Comparison of ENCODE assay signal across 13 cellular contexts in the genomic region with DNA sequence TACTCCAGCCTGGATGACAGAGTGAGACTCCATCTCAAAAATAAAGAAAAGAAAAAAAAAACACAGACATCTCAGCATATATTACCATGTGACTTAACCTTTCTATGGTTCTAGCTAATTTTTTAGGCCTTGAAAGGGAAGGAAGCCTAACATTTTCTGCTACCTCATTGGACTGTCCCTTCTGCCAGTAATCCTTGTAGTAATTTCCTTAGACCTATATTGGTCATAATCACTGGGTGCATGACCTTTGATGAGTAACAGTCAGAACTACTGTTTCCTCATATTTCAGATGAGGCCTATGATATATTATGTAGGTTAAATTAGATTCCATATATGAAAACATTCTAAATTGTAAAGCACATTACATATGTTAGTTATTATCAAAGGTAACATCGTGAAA. TPM values are rescaled to one million over a fixed set of nuclear protein-coding genes. Genes with fewer than 3 reads are reported as not detected.
DNase-seq lines count a peak whose midpoint lies in the region; ATAC-seq and TF ChIP-seq lines count a peak whose summit lies in the region.
"Had no signal": no experiment of that assay in that cellular context is flagged by ENCODE, and none has a peak within 500 bp of the region (broad histone marks: within the 10 kb centered on the region; RNA-seq: fewer than 3 reads in every experiment).

No MANE protein-coding gene starts in this region.

- H3K4me2 ChIP-seq in GM23248 (ENCODE audit: unreplicated experiment) (no peak overlapping the region), PC-9 (peak overlapping the region; percentile 19)

- no peaks in the 10 kb centered on the region for H3K9me2 ChIP-seq in GM23248 (ENCODE audit: insufficient read depth)
- no peaks in the 10 kb centered on the region for H3K9me2 ChIP-seq in PC-9 (ENCODE audit: insufficient read depth)

- 94 to 100% methylated on average over 1 of the region's 1 CpG for WGBS in GM23248 (ENCODE audit: low coverage in 1 of 2, low lambda C conversion rate in 2 of 2, missing lambda C conversion rate in 2 of 2), 2 experiments

- no peak overlapping the region for H3K9ac ChIP-seq in GM23248

- H3K79me2 ChIP-seq in GM23248 (ENCODE audit: insufficient read depth) (peaks cover 99% of the 10 kb centered on the region), PC-9 (ENCODE audit: low read depth) (peaks cover 87% of the 10 kb centered on the region)

- H3K9me3 ChIP-seq in GM23248 (ENCODE audit: low read depth) (no peaks in the 10 kb centered on the region), PC-9 (ENCODE audit: insufficient read depth, low read depth) (no peaks in the 10 kb centered on the region)
- H3K9me3 ChIP-seq in CD8-positive, alpha-beta T cell (ENCODE audit: low read length), result no peaks in the 10 kb centered on the region

- H3F3A ChIP-seq in GM23248 (ENCODE audit: insufficient read depth), result no peaks in the 10 kb centered on the region
- H3F3A ChIP-seq in PC-9 (ENCODE audit: insufficient read depth, low read depth), result peaks cover 19% of the 10 kb centered on the region

- no peak overlapping the region for H2AFZ ChIP-seq in GM23248
- H2AFZ ChIP-seq in PC-9, result no peak overlapping the region

- H3K36me3 ChIP-seq in GM23248 (ENCODE audit: low read depth) (no peaks in the 10 kb centered on the region), PC-9 (ENCODE audit: low read depth) (peaks cover 13% of the 10 kb centered on the region)
- H3K36me3 ChIP-seq in CD8-positive, alpha-beta T cell (ENCODE audit: insufficient read depth, low read length), result no peaks in the 10 kb centered on the region

- CTCF ChIA-PET in PC-9 (lab: Charles Lee), result interaction anchor here (0.6 to 0.8 kb wide), 2 partner anchors 35 to 101 kb away, joined by 3 to 6 read pairs; no protein-coding TSS in a partner anchor
- CTCF ChIA-PET in CD8-positive, alpha-beta T cell (lab: Charles Lee), result interaction anchor here (1.4 to 1.5 kb wide), 2 partner anchors 12 to 36 kb away, joined by 4 to 7 read pairs; no protein-coding TSS in a partner anchor

- H3K36me3 Mint-ChIP-seq in CD8-positive, alpha-beta T cell, result peaks cover 21% of the 10 kb centered on the region

- TF ChIP-seq CTCF in PC-9 (conservative IDR thresholded peaks at IDR 0.05) (no peak), foreskin fibroblast (IDR thresholded peaks at IDR 0.05; ENCODE audit: low read depth, low read length) (no peak)
- TF ChIP-seq CTCF in CD8-positive, alpha-beta T cell (IDR thresholded peaks at IDR 0.05), result no peak

- H3K27ac ChIP-seq in GM23248 (peak overlapping the region; percentile 49), PC-9 (peak overlapping the region; percentile 64)
- H3K27ac ChIP-seq in CD8-positive, alpha-beta T cell (ENCODE audit: low read depth, low read length), result no peak overlapping the region

- in situ Hi-C loops in GM23248 (cut with MboI), result no loop called here

- POLR2A ChIA-PET in PC-9 (lab: Charles Lee; ENCODE audit: unreplicated experiment), result no interaction called here
- POLR2A ChIA-PET in CD8-positive, alpha-beta T cell (lab: Charles Lee), result no interaction called here

- no peak for ATAC-seq in CD8-positive, alpha-beta T cell

- no TSS peak for BruUV-seq in PC-9 (replicated peaks; lab: Mats Ljungman, UMichigan)

- H3K4me3 ChIP-seq in GM23248, result no peak overlapping the region
- no peak overlapping the region for H3K4me3 ChIP-seq in PC-9
- no peak overlapping the region for H3K4me3 ChIP-seq in foreskin fibroblast (ENCODE audit: low read depth in 1 of 2, low read length in 2 of 2)
- no peak overlapping the region for H3K4me3 ChIP-seq in CD8-positive, alpha-beta T cell (ENCODE audit: low read depth, low read length)

- DNase-seq in EL (peak; percentile 38), GM23248 (peak; percentile 46), PC-9 (peak in 1 of 2 experiments; percentile 70), foreskin fibroblast (peak; percentile 39 to 60), NCI-H510A treated with DMSO at 0.1 percent for 48 hours (lab: John Stamatoyannopoulos, UW) (no peak), ureter (ENCODE audit: low spot score) (no peak)
- DNase-seq in CD8-positive, alpha-beta T cell, result no peak
- no peak for DNase-seq in activated CD8-positive, alpha-beta memory T cell treated with anti-CD3 and anti-CD28 coated beads for 24 hours
- DNase-seq: activated effector memory CD4-positive, alpha-beta T cell treated with anti-CD3 and anti-CD28 coated beads, Interleukin-2, amount 50 U/mL, for 16 hours; DND-41; effector CD4-positive, alpha-beta T cell; KG1; NCI-H69 had no signal

- H3K4me1 ChIP-seq in GM23248 (ENCODE audit: insufficient read depth), result 0 out of 2 replicates have a peak, but pooled peaks cover 11% of the 10 kb centered on the region
- peaks cover 24% of the 10 kb centered on the region for H3K4me1 ChIP-seq in PC-9 (replicated peaks; ENCODE audit: insufficient read depth)
- no peaks in the 10 kb centered on the region for H3K4me1 ChIP-seq in CD8-positive, alpha-beta T cell (ENCODE audit: insufficient read depth, low read length)

- H3K27me3 Mint-ChIP-seq in CD8-positive, alpha-beta T cell (ENCODE audit: low read depth), result no peaks in the 10 kb centered on the region

- H3K27ac Mint-ChIP-seq in CD8-positive, alpha-beta T cell, result no peak overlapping the region

- H3K4me3 Mint-ChIP-seq in CD8-positive, alpha-beta T cell, result no peak overlapping the region

- intact Hi-C loops in PC-9 (cut with micrococcal nuclease; ENCODE audit: unreplicated experiment), result no loop called here
- intact Hi-C loops in CD8-positive, alpha-beta T cell (cut with DNase I, micrococcal nuclease), result no loop called here

- no peaks in the 10 kb centered on the region for H3K27me3 ChIP-seq in GM23248 (replicated peaks; ENCODE audit: insufficient read depth)
- no peaks in the 10 kb centered on the region for H3K27me3 ChIP-seq in PC-9 (ENCODE audit: insufficient read depth, low read depth)
- no peaks in the 10 kb centered on the region for H3K27me3 ChIP-seq in CD8-positive, alpha-beta T cell (ENCODE audit: insufficient read depth, low read length)

- no peaks in the 10 kb centered on the region for H3K9me3 Mint-ChIP-seq in CD8-positive, alpha-beta T cell

- H3K4me1 Mint-ChIP-seq in CD8-positive, alpha-beta T cell (ENCODE audit: low read depth), result peaks cover 25% of the 10 kb centered on the region

- H4K20me1 ChIP-seq in GM23248 (ENCODE audit: insufficient read depth) (no peaks in the 10 kb centered on the region; the same call in 1 of the 2 replicates), PC-9 (ENCODE audit: insufficient read depth) (peaks cover 16% of the 10 kb centered on the region; the same call in 1 of the 2 replicates)

RNA-seq across cellular contexts. Expression of a gene that starts 9.6 kb away (rescaled TPM):
- total RNA-seq in GM23248 (2014; rRNA removed; shearing (Covaris generic)), result 19.7 and 40.6 TPM in 2 replicates
- polyA plus RNA-seq in GM23248 (2016; fragmentation: Nextera tagmentation; extraction: Ambion mirVana), result 15.3 and 17.3 TPM in 2 replicates
- total RNA-seq in PC-9 (2021) (47.7 and 59.5 TPM in 2 replicates), ureter (66.6 TPM)
- 10 to 100 TPM; 15.2 to 24.2 TPM for total RNA-seq in CD8-positive, alpha-beta T cell

Comparison
In these comparisons a context has a peak if more than half of its experiments do, and no peak if none do; other contexts are left out.
1. DNase-seq: peak in EL (single experiment), GM23248 (single experiment) and foreskin fibroblast (2 of 2); none in NCI-H510A treated with DMSO at 0.1 percent for 48 hours (single experiment), CD8-positive, alpha-beta T cell (0 of 7), ureter (single experiment) and activated CD8-positive, alpha-beta memory T cell treated with anti-CD3 and anti-CD28 coated beads for 24 hours (single experiment).